ENCODE assay signal across 23 cellular contexts in the genomic region with DNA sequence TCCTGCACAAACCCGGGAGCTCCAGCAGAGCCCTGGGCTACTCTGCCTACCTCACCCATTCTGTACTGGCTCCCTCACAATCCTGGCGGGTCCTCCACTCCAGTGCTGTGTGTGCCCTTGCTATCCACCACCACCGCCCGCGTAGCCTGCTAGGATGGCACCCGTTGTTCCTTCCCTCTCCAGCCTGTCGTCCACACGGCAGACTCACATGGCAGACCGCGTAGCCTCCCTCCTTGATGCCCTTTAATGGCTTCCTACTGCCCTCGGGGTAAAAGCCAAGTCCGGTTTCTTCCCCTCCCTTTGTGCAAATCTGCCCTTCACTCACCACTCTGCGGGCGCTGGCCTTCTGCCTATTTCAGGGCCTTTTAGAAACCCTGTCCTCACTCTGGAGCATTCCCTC.
DNase-seq lines count a peak whose midpoint lies in the region; ATAC-seq, FAIRE-seq and TF ChIP-seq lines count a peak whose summit lies in the region.
"Had no signal": no experiment of that assay in that cellular context is flagged by ENCODE, and none has a peak within 500 bp of the region (broad histone marks: within the 10 kb centered on the region; RNA-seq: fewer than 3 reads in every experiment).

No MANE protein-coding gene starts in this region.

- BruUV-seq in Calu3 (replicated peaks; lab: Mats Ljungman, UMichigan), result no TSS peak

- ATAC-seq in Right ventricle myocardium inferior, result peak; percentile 38

- TF ChIP-seq CTCF in right atrium auricular region (IDR thresholded peaks at IDR 0.05), result no peak
- TF ChIP-seq CTCF in left ventricle myocardium inferior (IDR thresholded peaks at IDR 0.05; ENCODE audit: borderline replicate concordance), result no peak
- no peak for TF ChIP-seq CTCF in neural crest cell (conservative IDR thresholded peaks at IDR 0.05)
- no peak for TF ChIP-seq CTCF in Calu3 (IDR thresholded peaks at IDR 0.05; ENCODE audit: unreplicated experiment)

- H3K4me3 Mint-ChIP-seq in neural crest cell (no peak overlapping the region), Calu3 (ENCODE audit: low read depth, unreplicated experiment) (no peak overlapping the region)
- H3K4me3 Mint-ChIP-seq: activated CD4-positive, alpha-beta T cell treated with anti-CD3 and anti-CD28 coated beads, Interleukin-2, amount 10 ng/mL, durations not matched to agents 24 days and 14 days; activated CD8-positive, alpha-beta memory T cell treated with anti-CD3 and anti-CD28 coated beads, Interleukin-2, amount 10 ng/mL, durations not matched to agents 7 days and 5 days; activated naive CD4-positive, alpha-beta T cell treated with anti-CD3 and anti-CD28 coated beads, Interleukin-2, amount 10 ng/mL, durations not matched to agents 7 days and 5 days; B cell; central memory CD8-positive, alpha-beta T cell; naive thymus-derived CD8-positive, alpha-beta T cell had no signal

- CTCF ChIA-PET in Calu3 (lab: Charles Lee), result interaction anchor here (1.6 kb wide), 1 partner anchor 72 kb away, joined by 6 read pairs; no protein-coding TSS in a partner anchor

- intact Hi-C loops in Right ventricle myocardium inferior (cut with DNase I) (loop anchor here (2.0 to 5.0 kb wide), 2 partner anchors 52 to 108 kb away; no protein-coding TSS in a partner anchor), left ventricle myocardium inferior (cut with micrococcal nuclease) (no loop called here), Calu3 (cut with micrococcal nuclease; ENCODE audit: unreplicated experiment) (loop anchor here (10.0 kb wide), 1 partner anchor 100 kb away; no protein-coding TSS in a partner anchor)

- H3K9me3 Mint-ChIP-seq in neural crest cell (no peaks in the 10 kb centered on the region), Calu3 (ENCODE audit: low read depth, unreplicated experiment) (no peaks in the 10 kb centered on the region)
- H3K9me3 Mint-ChIP-seq: activated CD4-positive, alpha-beta T cell treated with anti-CD3 and anti-CD28 coated beads, Interleukin-2, amount 10 ng/mL, durations not matched to agents 24 days and 14 days; activated naive CD4-positive, alpha-beta T cell treated with anti-CD3 and anti-CD28 coated beads, Interleukin-2, amount 10 ng/mL, durations not matched to agents 7 days and 5 days; central memory CD8-positive, alpha-beta T cell; naive thymus-derived CD8-positive, alpha-beta T cell had no signal

- H3K4me3 ChIP-seq in right atrium auricular region (no peak overlapping the region), left ventricle myocardium inferior (no peak overlapping the region), small intestine (ENCODE audit: low read depth in 1 of 2, low read length in 2 of 2) (no peak overlapping the region)
- H3K4me3 ChIP-seq: SJCRH30, skin epidermis had no signal

- H3K36me3 Mint-ChIP-seq in neural crest cell (ENCODE audit: low read depth), result peaks cover 5% of the 10 kb centered on the region
- no peaks in the 10 kb centered on the region for H3K36me3 Mint-ChIP-seq in Calu3 (ENCODE audit: insufficient read depth, unreplicated experiment)
- H3K36me3 Mint-ChIP-seq: activated CD8-positive, alpha-beta memory T cell treated with anti-CD3 and anti-CD28 coated beads, Interleukin-2, amount 10 ng/mL, durations not matched to agents 7 days and 5 days; activated naive CD4-positive, alpha-beta T cell treated with anti-CD3 and anti-CD28 coated beads, Interleukin-2, amount 10 ng/mL, durations not matched to agents 7 days and 5 days; naive thymus-derived CD8-positive, alpha-beta T cell had no signal

- H3K4me1 ChIP-seq in right atrium auricular region, result no peaks in the 10 kb centered on the region
- H3K4me1 ChIP-seq in left ventricle myocardium inferior, result peaks cover 16% of the 10 kb centered on the region
- H3K4me1 ChIP-seq in small intestine (ENCODE audit: control insufficient read depth in 2 of 2, insufficient read depth in 1 of 2, low read depth in 1 of 2, low read length in 1 of 2), result no peaks in the 10 kb centered on the region
- H3K4me1 ChIP-seq: SJCRH30 had no signal

- FAIRE-seq in small intestine (lab: Jason Lieb, UNC), result no peak
- FAIRE-seq: A204.1, frontal cortex had no signal

- H3K9me3 ChIP-seq in right atrium auricular region (no peaks in the 10 kb centered on the region), left ventricle myocardium inferior (replicated peaks) (no peaks in the 10 kb centered on the region), small intestine (ENCODE audit: control insufficient read depth, low read depth) (no peaks in the 10 kb centered on the region)
- H3K9me3 ChIP-seq: SJCRH30 had no signal

- H3K27me3 Mint-ChIP-seq in neural crest cell (ENCODE audit: low read depth), result no peaks in the 10 kb centered on the region
- no peaks in the 10 kb centered on the region for H3K27me3 Mint-ChIP-seq in Calu3 (ENCODE audit: unreplicated experiment)

- H3K4me1 Mint-ChIP-seq in neural crest cell (peaks cover 29% of the 10 kb centered on the region), Calu3 (ENCODE audit: low read depth, unreplicated experiment) (peaks cover 8% of the 10 kb centered on the region)

- DNase-seq in Right ventricle myocardium inferior (ENCODE audit: missing footprints), result no peak
- DNase-seq in right atrium auricular region (ENCODE audit: low spot score), result no peak
- DNase-seq in left ventricle myocardium inferior, result peak; percentile 28
- no peak for DNase-seq in neural crest cell (ENCODE audit: low read depth, low spot score)
- DNase-seq in Calu3, result no peak
- no peak for DNase-seq in small intestine
- DNase-seq in occipital lobe (lab: John Stamatoyannopoulos, UW), result no peak
- DNase-seq in NCI-H2107 (lab: John Stamatoyannopoulos, UW), result no peak
- DNase-seq: activated CD4-positive, alpha-beta T cell treated with anti-CD3 and anti-CD28 coated beads, Interleukin-2, amount 10 ng/mL, durations not matched to agents 24 days and 14 days; activated CD8-positive, alpha-beta memory T cell treated with anti-CD3 and anti-CD28 coated beads, Interleukin-2, amount 10 ng/mL, durations not matched to agents 7 days and 5 days; activated naive CD4-positive, alpha-beta T cell treated with anti-CD3 and anti-CD28 coated beads, Interleukin-2, amount 10 ng/mL, durations not matched to agents 7 days and 5 days; amygdala; NCI-H510A treated with DMSO at 0.1 percent for 48 hours; SJCRH30; stimulated activated naive CD4-positive, alpha-beta T cell; T-helper 1 cell had no signal

- H3K27ac Mint-ChIP-seq in neural crest cell (ENCODE audit: unreplicated experiment), result peak overlapping the region; percentile 89
- no peak overlapping the region for H3K27ac Mint-ChIP-seq in Calu3 (ENCODE audit: unreplicated experiment)
- H3K27ac Mint-ChIP-seq: activated CD4-positive, alpha-beta T cell treated with anti-CD3 and anti-CD28 coated beads, Interleukin-2, amount 10 ng/mL, durations not matched to agents 24 days and 14 days; activated CD8-positive, alpha-beta memory T cell treated with anti-CD3 and anti-CD28 coated beads, Interleukin-2, amount 10 ng/mL, durations not matched to agents 7 days and 5 days; activated naive CD4-positive, alpha-beta T cell treated with anti-CD3 and anti-CD28 coated beads, Interleukin-2, amount 10 ng/mL, durations not matched to agents 7 days and 5 days; B cell; naive thymus-derived CD8-positive, alpha-beta T cell had no signal

- H3K27ac ChIP-seq in right atrium auricular region (peak overlapping the region in 1 of 2 donors; percentile 61), left ventricle myocardium inferior (replicated peaks) (peak overlapping the region; percentile 61), small intestine (ENCODE audit: low read depth in 1 of 2, low read length in 1 of 2) (no peak overlapping the region)
- H3K27ac ChIP-seq: HL-60, SJCRH30, skin epidermis had no signal

- 80 to 86% (median 80%) methylated on average over 14 of the region's 14 CpGs for WGBS in small intestine, 3 donors

- H3K27me3 ChIP-seq in right atrium auricular region (no peaks in the 10 kb centered on the region), left ventricle myocardium inferior (ENCODE audit: low read depth) (no peaks in the 10 kb centered on the region), small intestine (ENCODE audit: control insufficient read depth in 2 of 2, insufficient read depth in 2 of 2, low read length in 2 of 2) (no peaks in the 10 kb centered on the region)
- H3K27me3 ChIP-seq: SJCRH30 had no signal

- H3K36me3 ChIP-seq in right atrium auricular region, result peaks cover 81% of the 10 kb centered on the region
- peaks cover 69% of the 10 kb centered on the region for H3K36me3 ChIP-seq in left ventricle myocardium inferior
- H3K36me3 ChIP-seq in small intestine (ENCODE audit: control insufficient read depth in 2 of 2, insufficient read depth in 2 of 2, low read length in 2 of 2), result peaks cover 0 to 3% of the 10 kb centered on the region in 2 donors
